In the genomic region with DNA sequence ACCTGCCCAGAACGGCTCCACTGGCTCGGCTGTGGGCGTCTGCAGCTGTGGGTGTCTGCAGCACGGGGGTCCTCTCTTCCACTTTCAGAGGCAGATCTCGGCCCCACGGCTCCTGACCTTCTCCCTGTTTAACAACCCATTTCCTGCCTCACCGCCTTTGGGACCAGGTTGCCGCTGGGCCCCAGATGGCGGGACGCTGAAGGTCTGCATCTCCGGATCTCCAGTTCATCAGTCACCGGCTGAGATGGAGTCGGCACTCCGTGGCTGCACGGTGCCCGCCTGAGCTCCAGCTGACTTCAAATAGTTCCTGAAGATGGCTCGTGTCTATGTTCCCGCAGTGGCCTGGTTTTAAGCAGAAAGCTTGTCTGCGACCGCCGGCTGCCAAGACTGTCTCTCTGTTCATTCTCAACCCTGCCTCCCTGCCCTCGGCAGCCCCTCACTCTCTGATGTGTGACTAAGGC, we compare ENCODE assay signal across 17 cellular contexts.
DNase-seq lines count a peak whose midpoint lies in the region; ATAC-seq and TF ChIP-seq lines count a peak whose summit lies in the region.
"Had no signal": no experiment of that assay in that cellular context is flagged by ENCODE, and none has a peak within 500 bp of the region (broad histone marks: within the 10 kb centered on the region; RNA-seq: fewer than 3 reads in every experiment).

No MANE protein-coding gene starts in this region.

- H3K9me3 ChIP-seq in SK-N-SH = no peaks in the 10 kb centered on the region
- no peaks in the 10 kb centered on the region for H3K9me3 ChIP-seq in lower lobe of right lung
- no peaks in the 10 kb centered on the region for H3K9me3 ChIP-seq in stomach
- no peaks in the 10 kb centered on the region for H3K9me3 ChIP-seq in right atrium auricular region

- H3K9me2 ChIP-seq in SK-N-SH = no peaks in the 10 kb centered on the region

- CTCF ChIA-PET in SK-N-SH (lab: Yijun Ruan, JAX) = interaction anchor here (0.7 kb wide), 1 partner anchor 281 kb away, joined by 4 read pairs; no protein-coding TSS in a partner anchor

- DNase-seq in SK-N-SH = peak; percentile 8
- peak; percentile 86 for DNase-seq in chondrocyte (ENCODE audit: low spot score)
- DNase-seq in lower lobe of right lung = peak; percentile 30
- peak; percentile 22 for DNase-seq in stomach
- DNase-seq in right atrium auricular region (ENCODE audit: low spot score) = no peak
- DNase-seq: COR-L47, MV-4-11, NCI-H1417 treated with DMSO at 0.1 percent for 48 hours, NCI-H2029, NCI-H524 had no signal

- no peak for TF ChIP-seq EP300 in SK-N-SH (IDR thresholded peaks at IDR 0.05; ENCODE audit: borderline replicate concordance in 1 of 2, low read depth in 1 of 2, low read length in 1 of 2)
- TF ChIP-seq EP300 in stomach (IDR thresholded peaks at IDR 0.05) = no peak

- no peak overlapping the region for H3K9ac ChIP-seq in SK-N-SH

- H3K27me3 Mint-ChIP-seq in chondrocyte (ENCODE audit: low read depth) = peaks cover 1% of the 10 kb centered on the region

- WGBS in SK-N-SH (ENCODE audit: low lambda C conversion rate) = 31% methylated on average over 22 of the region's 22 CpGs
- 68 to 80% (median 73%) methylated on average over 13 to 22 of the region's 22 CpGs for WGBS in stomach, 5 donors

- no peak overlapping the region for H3K4me2 ChIP-seq in SK-N-SH

- no peaks in the 10 kb centered on the region for H3K36me3 Mint-ChIP-seq in chondrocyte (ENCODE audit: low read depth)
- H3K36me3 Mint-ChIP-seq: IgD-negative memory B cell had no signal

- no peak overlapping the region for H2AFZ ChIP-seq in SK-N-SH (ENCODE audit: low read depth)

- no peak overlapping the region for H3K27ac Mint-ChIP-seq in chondrocyte (ENCODE audit: unreplicated experiment)

- H3K4me3 Mint-ChIP-seq in chondrocyte (ENCODE audit: unreplicated experiment) = no peak overlapping the region

- H3K27me3 ChIP-seq in SK-N-SH (ENCODE audit: insufficient read depth) (peaks cover 18% of the 10 kb centered on the region; the same call in 1 of the 2 replicates), lower lobe of right lung (ENCODE audit: low read depth) (peaks cover 17% of the 10 kb centered on the region), stomach (peaks cover 0 to 79% (median 5%) of the 10 kb centered on the region in 3 donors), right atrium auricular region (no peaks in the 10 kb centered on the region)

- POLR2A ChIA-PET in SK-N-SH (lab: Yijun Ruan, JAX) = no interaction called here

- intact Hi-C loops in lower lobe of right lung (cut with DNase I) = no loop called here
- intact Hi-C loops in stomach (cut with DNase I; ENCODE audit: low total_unique reads) = no loop called here

- H3K4me1 ChIP-seq in SK-N-SH (ENCODE audit: control insufficient read depth in 1 of 2, insufficient read depth in 2 of 2, low read depth in 1 of 2, low read length in 1 of 2) (no peaks in the 10 kb centered on the region; a peak in 1 of 4 replicates), lower lobe of right lung (no peaks in the 10 kb centered on the region), stomach (no peaks in the 10 kb centered on the region), right atrium auricular region (no peaks in the 10 kb centered on the region)

- no peaks in the 10 kb centered on the region for H3F3A ChIP-seq in SK-N-SH (replicated peaks; ENCODE audit: insufficient read depth)

- peaks cover 10% of the 10 kb centered on the region for H3K4me1 Mint-ChIP-seq in chondrocyte (ENCODE audit: low read depth)

- no peak for TF ChIP-seq RAD21 in SK-N-SH (IDR thresholded peaks at IDR 0.05; ENCODE audit: low read length)

- TF ChIP-seq POLR2A in stomach (IDR thresholded peaks at IDR 0.05) = no peak

- H3K36me3 ChIP-seq in SK-N-SH (replicated peaks in 1 of 2; ENCODE audit: control insufficient read depth in 1 of 2, insufficient read depth in 2 of 2, low read length in 1 of 2) (no peaks in the 10 kb centered on the region), lower lobe of right lung (no peaks in the 10 kb centered on the region), stomach (no peaks in the 10 kb centered on the region), right atrium auricular region (no peaks in the 10 kb centered on the region)

- no peak overlapping the region for H3K4me3 ChIP-seq in SK-N-SH (ENCODE audit: low read depth in 2 of 2, low read length in 1 of 2)
- no peak overlapping the region for H3K4me3 ChIP-seq in lower lobe of right lung
- H3K4me3 ChIP-seq in stomach = no peak overlapping the region
- H3K4me3 ChIP-seq in right atrium auricular region = no peak overlapping the region

- H3K9me3 Mint-ChIP-seq in chondrocyte (ENCODE audit: low read depth) = no peaks in the 10 kb centered on the region
- H3K9me3 Mint-ChIP-seq: IgD-negative memory B cell had no signal

- H3K79me2 ChIP-seq in SK-N-SH (ENCODE audit: insufficient read depth) = no peaks in the 10 kb centered on the region

- no peaks in the 10 kb centered on the region for H4K20me1 ChIP-seq in SK-N-SH (ENCODE audit: insufficient read depth)

- TF ChIP-seq CTCF in SK-N-SH (IDR thresholded peaks at IDR 0.05) (no peak), chondrocyte (IDR thresholded peaks at IDR 0.05) (no peak), lower lobe of right lung (IDR thresholded peaks at IDR 0.05) (no peak), stomach (IDR thresholded peaks at IDR 0.05) (no peak), right atrium auricular region (IDR thresholded peaks at IDR 0.05) (no peak)

- ATAC-seq in SK-N-SH treated with all-trans-retinoic acid at 6 μM for 48 hours (no peak), lower lobe of right lung (no peak), HG03175 (IDR thresholded peaks at IDR 0.05; ENCODE audit: unreplicated experiment) (no peak), GM18870 (IDR thresholded peaks at IDR 0.05; ENCODE audit: unreplicated experiment) (no peak)
- ATAC-seq: HCT116 had no signal

- H3K27ac ChIP-seq in SK-N-SH (ENCODE audit: low read depth in 2 of 2, low read length in 1 of 2) = no peak overlapping the region
- H3K27ac ChIP-seq in lower lobe of right lung = no peak overlapping the region
- H3K27ac ChIP-seq in stomach = no peak overlapping the region
- H3K27ac ChIP-seq in right atrium auricular region = no peak overlapping the region
- H3K27ac ChIP-seq: 22Rv1, C4-2B had no signal

TF ChIP-seq in SK-N-SH, 30 proteins besides CTCF, POLR2A, EP300 and RAD21:
- TF ChIP-seq ELF1 (IDR thresholded peaks at IDR 0.05) (no peak), FOXM1 (IDR thresholded peaks at IDR 0.05; ENCODE audit: low read depth) (no peak), CHD2 (IDR thresholded peaks at IDR 0.05; ENCODE audit: low read length, partially characterized antibody) (no peak), NRF1 (IDR thresholded peaks at IDR 0.05; ENCODE audit: low read depth, low read length) (no peak), YY1 (IDR thresholded peaks at IDR 0.05; ENCODE audit: low read depth) (no peak), MEF2A (IDR thresholded peaks at IDR 0.05; ENCODE audit: borderline replicate concordance, low read depth) (no peak), GATA2 (CRISPR knock-in tag; IDR thresholded peaks at IDR 0.05) (no peak), FOXJ3 (CRISPR knock-in tag; IDR thresholded peaks at IDR 0.05) (no peak), JUND (IDR thresholded peaks at IDR 0.05) (no peak)
- TF ChIP-seq, protein P1, sequence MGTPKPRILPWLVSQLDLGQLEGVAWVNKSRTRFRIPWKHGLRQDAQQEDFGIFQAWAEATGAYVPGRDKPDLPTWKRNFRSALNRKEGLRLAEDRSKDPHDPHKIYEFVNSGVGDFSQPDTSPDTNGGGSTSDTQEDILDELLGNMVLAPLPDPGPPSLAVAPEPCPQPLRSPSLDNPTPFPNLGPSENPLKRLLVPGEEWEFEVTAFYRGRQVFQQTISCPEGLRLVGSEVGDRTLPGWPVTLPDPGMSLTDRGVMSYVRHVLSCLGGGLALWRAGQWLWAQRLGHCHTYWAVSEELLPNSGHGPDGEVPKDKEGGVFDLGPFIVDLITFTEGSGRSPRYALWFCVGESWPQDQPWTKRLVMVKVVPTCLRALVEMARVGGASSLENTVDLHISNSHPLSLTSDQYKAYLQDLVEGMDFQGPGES (IDR thresholded peaks at IDR 0.05; ENCODE audit: low read depth, low read length) = no peak
- TF ChIP-seq, protein P2, sequence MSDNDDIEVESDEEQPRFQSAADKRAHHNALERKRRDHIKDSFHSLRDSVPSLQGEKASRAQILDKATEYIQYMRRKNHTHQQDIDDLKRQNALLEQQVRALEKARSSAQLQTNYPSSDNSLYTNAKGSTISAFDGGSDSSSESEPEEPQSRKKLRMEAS (IDR thresholded peaks at IDR 0.05; ENCODE audit: low read depth) = no peak

TF ChIP-seq in SK-N-SH treated with all-trans-retinoic acid at 6 μM for 48 hours, 23 proteins besides CTCF, POLR2A, EP300 and RAD21 (continues in another document):
- TF ChIP-seq ZNF565 (CRISPR knock-in tag; conservative IDR thresholded peaks at IDR 0.05; ENCODE audit: low read depth) = no peak
- TF ChIP-seq ESRRG (CRISPR knock-in tag; IDR thresholded peaks at IDR 0.05) = no peak
- no peak for TF ChIP-seq GLIS3 (CRISPR knock-in tag; IDR thresholded peaks at IDR 0.05)
- no peak for TF ChIP-seq ISL1 (CRISPR knock-in tag; IDR thresholded peaks at IDR 0.05)
- TF ChIP-seq, protein P3, sequence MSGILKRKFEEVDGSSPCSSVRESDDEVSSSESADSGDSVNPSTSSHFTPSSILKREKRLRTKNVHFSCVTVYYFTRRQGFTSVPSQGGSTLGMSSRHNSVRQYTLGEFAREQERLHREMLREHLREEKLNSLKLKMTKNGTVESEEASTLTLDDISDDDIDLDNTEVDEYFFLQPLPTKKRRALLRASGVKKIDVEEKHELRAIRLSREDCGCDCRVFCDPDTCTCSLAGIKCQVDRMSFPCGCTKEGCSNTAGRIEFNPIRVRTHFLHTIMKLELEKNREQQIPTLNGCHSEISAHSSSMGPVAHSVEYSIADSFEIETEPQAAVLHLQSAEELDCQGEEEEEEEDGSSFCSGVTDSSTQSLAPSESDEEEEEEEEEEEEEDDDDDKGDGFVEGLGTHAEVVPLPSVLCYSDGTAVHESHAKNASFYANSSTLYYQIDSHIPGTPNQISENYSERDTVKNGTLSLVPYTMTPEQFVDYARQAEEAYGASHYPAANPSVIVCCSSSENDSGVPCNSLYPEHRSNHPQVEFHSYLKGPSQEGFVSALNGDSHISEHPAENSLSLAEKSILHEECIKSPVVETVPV (CRISPR knock-in tag; IDR thresholded peaks at IDR 0.05) = no peak
- TF ChIP-seq TCF4 (CRISPR knock-in tag; IDR thresholded peaks at IDR 0.05; ENCODE audit: borderline replicate concordance) = no peak
- no peak for TF ChIP-seq ZNF8 (CRISPR knock-in tag; IDR thresholded peaks at IDR 0.05)
- no peak for TF ChIP-seq OSR1 (CRISPR knock-in tag; IDR thresholded peaks at IDR 0.05)
- no peak for TF ChIP-seq ZFP3 (CRISPR knock-in tag; IDR thresholded peaks at IDR 0.05)
- no peak for TF ChIP-seq PPARA (CRISPR knock-in tag; IDR thresholded peaks at IDR 0.05; ENCODE audit: borderline replicate concordance)
- no peak for TF ChIP-seq ZNF70 (CRISPR knock-in tag; IDR thresholded peaks at IDR 0.05)
